ENCODE assay signal across 16 cellular contexts in genomic region chr2:26270363-26270762, GRCh38. TPM values are rescaled to one million over a fixed set of nuclear protein-coding genes. Genes with fewer than 3 reads are reported as not detected.
A peak's percentile ranks its signal among the peaks of the same experiment; 100 is the strongest.
DNase-seq lines count a peak whose midpoint lies in the region; ATAC-seq and TF ChIP-seq lines count a peak whose summit lies in the region.
"Had no signal": no experiment of that assay in that cellular context is flagged by ENCODE, and none has a peak within 500 bp of the region (broad histone marks: within the 10 kb centered on the region; RNA-seq: fewer than 3 reads in every experiment).

No MANE protein-coding gene starts in this region.

- TF ChIP-seq CTCF in left ventricle myocardium inferior (IDR thresholded peaks at IDR 0.05; ENCODE audit: borderline replicate concordance) (no peak), heart right ventricle (IDR thresholded peaks at IDR 0.05) (no peak)

- H3K27ac Mint-ChIP-seq in T-helper 17 cell, result peak overlapping the region; percentile 86

- peaks cover 36% of the 10 kb centered on the region for H3K36me3 ChIP-seq in left ventricle myocardium inferior
- peaks cover 0 to 59% (median 0%) of the 10 kb centered on the region in 9 donors for H3K36me3 ChIP-seq in heart right ventricle
- H3K36me3 ChIP-seq: thyroid gland had no signal

- no peak for DNase-seq in left ventricle myocardium inferior
- DNase-seq in heart right ventricle, result no peak
- no peak for DNase-seq in T-helper 17 cell
- DNase-seq in fibroblast of gingiva (ENCODE audit: low read depth), result peak; percentile 28
- DNase-seq in HT-29 (ENCODE audit: low spot score), result no peak
- no peak for DNase-seq in NCI-H345 treated with DMSO at 0.1 percent for 48 hours (lab: John Stamatoyannopoulos, UW; ENCODE audit: unreplicated experiment)
- no peak for DNase-seq in GOT3 (lab: John Stamatoyannopoulos, UW)
- DNase-seq: activated CD4-positive, alpha-beta T cell treated with anti-CD3 and anti-CD28 coated beads for 1 hour; dermis blood vessel endothelial cell; left lung; naive thymus-derived CD4-positive, alpha-beta T cell; NCI-H2107; NCI-H69; thyroid gland had no signal

- no peaks in the 10 kb centered on the region for H3K9me3 ChIP-seq in left ventricle myocardium inferior (replicated peaks)
- H3K9me3 ChIP-seq in heart right ventricle, result no peaks in the 10 kb centered on the region
- no peaks in the 10 kb centered on the region for H3K9me3 ChIP-seq in T-helper 17 cell (ENCODE audit: control insufficient read depth, low read length, poor library complexity, severe bottlenecking)
- H3K9me3 ChIP-seq: ascending aorta, left lung, thyroid gland had no signal

- peaks cover 67% of the 10 kb centered on the region for H3K4me1 ChIP-seq in left ventricle myocardium inferior
- H3K4me1 ChIP-seq in heart right ventricle, result peaks cover 0 to 72% (median 33%) of the 10 kb centered on the region in 9 donors

- peak overlapping the region; percentile 89 for H3K27ac ChIP-seq in left ventricle myocardium inferior (replicated peaks)
- H3K27ac ChIP-seq in heart right ventricle, result peak overlapping the region in 4 of 10 donors; percentile 0 to 69 (median 25)
- H3K27ac ChIP-seq: ascending aorta had no signal

- H3K4me3 Mint-ChIP-seq in T-helper 17 cell, result no peak overlapping the region
- H3K4me3 Mint-ChIP-seq: naive thymus-derived CD4-positive, alpha-beta T cell had no signal

- H3K4me3 ChIP-seq in left ventricle myocardium inferior, result no peak overlapping the region
- H3K4me3 ChIP-seq in heart right ventricle, result no peak overlapping the region
- H3K4me3 ChIP-seq: ascending aorta, left lung, thyroid gland had no signal

- H3K27me3 ChIP-seq in left ventricle myocardium inferior (ENCODE audit: low read depth), result no peaks in the 10 kb centered on the region
- no peaks in the 10 kb centered on the region for H3K27me3 ChIP-seq in heart right ventricle
- H3K27me3 ChIP-seq: ascending aorta, left lung, thyroid gland had no signal

- H3K27me3 Mint-ChIP-seq in T-helper 17 cell, result no peaks in the 10 kb centered on the region
- H3K27me3 Mint-ChIP-seq: naive thymus-derived CD4-positive, alpha-beta T cell had no signal

- peaks cover 9% of the 10 kb centered on the region for H3K4me1 Mint-ChIP-seq in T-helper 17 cell

- intact Hi-C loops in left ventricle myocardium inferior (cut with micrococcal nuclease) (no loop called here), heart right ventricle (cut with DNase I) (no loop called here)

- ATAC-seq in heart right ventricle (no peak), T-helper 17 cell (no peak), HG02870 (IDR thresholded peaks at IDR 0.05; ENCODE audit: unreplicated experiment) (no peak)
- ATAC-seq: left lung had no signal

- H3K36me3 Mint-ChIP-seq in T-helper 17 cell (ENCODE audit: low read depth), result peaks cover 4% of the 10 kb centered on the region

RNA-seq across cellular contexts. Expression of gene HADHB, which starts 25.6 kb away (rescaled TPM):
- total RNA-seq in left ventricle myocardium inferior (1,332 TPM), heart right ventricle (1,000 to 10,000 TPM in 3 of 10 donors, 100 to 1,000 TPM in 7; 740 to 1,542 (median 874) TPM), T-helper 17 cell (10 to 100 TPM; 45.9 to 46.3 TPM)
- polyA plus RNA-seq in heart right ventricle, result 100 to 1,000 TPM; 256 to 437 TPM
- 25.2 and 26.6 TPM in 2 replicates for total RNA-seq in HT-29 (2014; rRNA removed; shearing (Covaris generic))

RNA-seq across cellular contexts. Expression of gene HADHA, which starts 25.9 kb away (rescaled TPM):
- total RNA-seq in left ventricle myocardium inferior (523 TPM), heart right ventricle (100 to 1,000 TPM; 298 to 686 (median 410) TPM), T-helper 17 cell (10 to 100 TPM; 77.7 to 78.5 TPM)
- polyA plus RNA-seq in heart right ventricle, result 100 to 1,000 TPM; 143 to 192 TPM
- total RNA-seq in HT-29 (2014; rRNA removed; shearing (Covaris generic)), result 56.2 and 58.9 TPM in 2 replicates

Comparison
In these comparisons a context has a peak if more than half of its experiments do, and no peak if none do; other contexts are left out.
1. RNA of gene HADHB, which starts 25.6 kb away (total RNA-seq): 1,332 TPM in left ventricle myocardium inferior (single experiment) and 740 to 1,542 TPM in heart right ventricle; 45.9 to 46.3 TPM in T-helper 17 cell and 25.2 to 26.6 TPM in HT-29; every median in the first group is over 10 times any median in the second.